1 cellular context compared by ENCODE assay signal in genomic region chr17:59702304-59702703, GRCh38.
TF ChIP-seq lines count a peak whose summit lies in the region.

No MANE protein-coding gene starts in this region.

TF ChIP-seq in K562, 482 proteins besides CTCF, POLR2A, EP300 and RAD21 (continues in another document):
- no peak for TF ChIP-seq XRCC4 (IDR thresholded peaks at IDR 0.05; ENCODE audit: extremely low read depth, insufficient read depth, insufficient read length)
- peak; percentile 95 for TF ChIP-seq TCF3 (CRISPR knock-in tag; IDR thresholded peaks at IDR 0.05)
- no peak for TF ChIP-seq NR2F6 (CRISPR knock-in tag; IDR thresholded peaks at IDR 0.05)
- 0 out of 2 replicates have a peak, but pooled peaks have one; percentile 39 for TF ChIP-seq HDAC2 (IDR thresholded peaks at IDR 0.05)
- TF ChIP-seq DPF2 (IDR thresholded peaks at IDR 0.05), result peak; percentile 91
- TF ChIP-seq KDM4B (IDR thresholded peaks at IDR 0.05; ENCODE audit: borderline replicate concordance in 2 of 2, low read depth in 1 of 2), result no peak
- TF ChIP-seq SIN3A (IDR thresholded peaks at IDR 0.05; ENCODE audit: borderline replicate concordance in 2 of 2, control insufficient read depth in 1 of 2, low read depth in 2 of 2, low read length in 2 of 2), result no peak
- no peak for TF ChIP-seq ZNF766 (CRISPR knock-in tag; conservative IDR thresholded peaks at IDR 0.05)
- TF ChIP-seq CCNT2 (IDR thresholded peaks at IDR 0.05; ENCODE audit: borderline replicate concordance, extremely low read depth, insufficient read length, low read depth, low read length), result peak; percentile 65
- no peak for TF ChIP-seq ZNF146 (CRISPR knock-in tag; IDR thresholded peaks at IDR 0.05; ENCODE audit: unreplicated experiment)
- TF ChIP-seq RFX5 (IDR thresholded peaks at IDR 0.05; ENCODE audit: low read depth, low read length), result no peak
- TF ChIP-seq FOXK2 (conservative IDR thresholded peaks at IDR 0.05 in 1 of 2, IDR thresholded peaks at IDR 0.05 in 1 of 2; ENCODE audit: low read depth in 2 of 2), result no peak
- peak; percentile 50; the same call in 1 of the 2 replicates for TF ChIP-seq BCOR (IDR thresholded peaks at IDR 0.05)
- TF ChIP-seq ZBTB1 (CRISPR knock-in tag; IDR thresholded peaks at IDR 0.05; ENCODE audit: borderline replicate concordance, low read depth), result no peak
- peak; percentile 56; the same call in 1 of the 2 replicates for TF ChIP-seq SMAD4 (CRISPR knock-in tag; conservative IDR thresholded peaks at IDR 0.05)
- TF ChIP-seq THRB (CRISPR knock-in tag; conservative IDR thresholded peaks at IDR 0.05), result no peak
- TF ChIP-seq ARID1B (IDR thresholded peaks at IDR 0.05), result peak; percentile 96
- TF ChIP-seq ZNF311 (CRISPR knock-in tag; IDR thresholded peaks at IDR 0.05), result no peak
- no peak for TF ChIP-seq ZBTB8A (IDR thresholded peaks at IDR 0.05; ENCODE audit: partially characterized antibody)
- TF ChIP-seq KHSRP (IDR thresholded peaks at IDR 0.05), result peak; percentile 30; the same call in 1 of the 2 replicates
- no peak for TF ChIP-seq NFRKB (IDR thresholded peaks at IDR 0.05; ENCODE audit: low read depth)
- no peak for TF ChIP-seq CTCFL (IDR thresholded peaks at IDR 0.05; ENCODE audit: borderline replicate concordance, insufficient read depth, low read depth, low read length, poor library complexity, severe bottlenecking)
- no peak for TF ChIP-seq BHLHE40 (IDR thresholded peaks at IDR 0.05; ENCODE audit: low read length)
- TF ChIP-seq RCOR1 (IDR thresholded peaks at IDR 0.05; ENCODE audit: borderline replicate concordance in 1 of 2, low read depth in 2 of 2, low read length in 2 of 2), result peak; percentile 51 to 62; a peak in 2 of 4 replicates
- TF ChIP-seq ZNF184 (CRISPR knock-in tag; IDR thresholded peaks at IDR 0.05), result no peak
- peak; percentile 65 for TF ChIP-seq HDAC3 (IDR thresholded peaks at IDR 0.05; ENCODE audit: borderline replicate concordance, partially characterized antibody)
- TF ChIP-seq MLLT1 (IDR thresholded peaks at IDR 0.05), result no peak
- no peak for TF ChIP-seq SRSF9 (IDR thresholded peaks at IDR 0.05; ENCODE audit: borderline replicate concordance, low read depth, low read length)
- no peak for TF ChIP-seq ZNF41 (CRISPR knock-in tag; conservative IDR thresholded peaks at IDR 0.05)
- TF ChIP-seq TAF1 (IDR thresholded peaks at IDR 0.05; ENCODE audit: control insufficient read depth, extremely low read depth, insufficient read depth, low read length, severe bottlenecking), result peak; percentile 45
- TF ChIP-seq TAL1 (IDR thresholded peaks at IDR 0.05), result peak; percentile 96
- no peak for TF ChIP-seq WHSC1 (IDR thresholded peaks at IDR 0.05; ENCODE audit: low read length)
- no peak for TF ChIP-seq CUX1 (CRISPR knock-in tag; IDR thresholded peaks at IDR 0.05)
- TF ChIP-seq HSF4 (CRISPR knock-in tag; IDR thresholded peaks at IDR 0.05; ENCODE audit: borderline replicate concordance), result no peak
- TF ChIP-seq RNF2 (IDR thresholded peaks at IDR 0.05), result peak; percentile 53; the same call in 1 of the 2 replicates
- TF ChIP-seq NFATC3 (IDR thresholded peaks at IDR 0.05), result no peak
- TF ChIP-seq FOXM1 (IDR thresholded peaks at IDR 0.05; ENCODE audit: low read depth), result peak; percentile 71
- TF ChIP-seq FOXM1 (CRISPR knock-in tag; IDR thresholded peaks at IDR 0.05; ENCODE audit: low read depth), result no peak
- TF ChIP-seq ESRRA (IDR thresholded peaks at IDR 0.05; ENCODE audit: borderline replicate concordance, low read depth), result no peak
- TF ChIP-seq NFIC (IDR thresholded peaks at IDR 0.05), result peak; percentile 84
- TF ChIP-seq L3MBTL2 (IDR thresholded peaks at IDR 0.05), result peak; percentile 22; the same call in 1 of the 2 replicates
- TF ChIP-seq MNT (conservative IDR thresholded peaks at IDR 0.05), result peak; percentile 19 to 43; a peak in 1 of 4 replicates
- TF ChIP-seq SMARCE1 (IDR thresholded peaks at IDR 0.05), result peak; percentile 87
- TF ChIP-seq ETV6 (IDR thresholded peaks at IDR 0.05; ENCODE audit: borderline replicate concordance in 1 of 2, low read depth in 2 of 2, low read length in 1 of 2), result peak in 1 of 2 experiments; percentile 41; a peak in 1 of 4 replicates
- no peak for TF ChIP-seq ETV6 (CRISPR knock-in tag; IDR thresholded peaks at IDR 0.05; ENCODE audit: borderline replicate concordance)
- peak; percentile 44; the same call in 1 of the 2 replicates for TF ChIP-seq MYNN (IDR thresholded peaks at IDR 0.05)
- no peak for TF ChIP-seq MYNN (CRISPR knock-in tag; IDR thresholded peaks at IDR 0.05)
- peak; percentile 50; the same call in 1 of the 2 replicates for TF ChIP-seq CREB1 (IDR thresholded peaks at IDR 0.05)
- TF ChIP-seq CREB1 (CRISPR knock-in tag; IDR thresholded peaks at IDR 0.05), result no peak
- TF ChIP-seq SMAD1 (IDR thresholded peaks at IDR 0.05; ENCODE audit: low read depth, low read length, partially characterized antibody), result no peak
- peak; percentile 88 for TF ChIP-seq STAT5A (IDR thresholded peaks at IDR 0.05; ENCODE audit: borderline replicate concordance, low read length)
- TF ChIP-seq ARID3A (IDR thresholded peaks at IDR 0.05; ENCODE audit: borderline replicate concordance, low read depth, low read length), result peak; percentile 44; the same call in 1 of the 2 replicates
- no peak for TF ChIP-seq MAFK (IDR thresholded peaks at IDR 0.05; ENCODE audit: low read length)
- TF ChIP-seq ZNF24 (IDR thresholded peaks at IDR 0.05), result 0 out of 2 replicates have a peak, but pooled peaks have one; percentile 35
- TF ChIP-seq ZKSCAN3 (CRISPR knock-in tag; IDR thresholded peaks at IDR 0.05), result no peak
- no peak for TF ChIP-seq RBM34 (IDR thresholded peaks at IDR 0.05; ENCODE audit: borderline replicate concordance, insufficient read depth, low read length)
- peak; percentile 97 for TF ChIP-seq TEAD4 (IDR thresholded peaks at IDR 0.05; ENCODE audit: low read length)
- no peak for TF ChIP-seq TEAD4 (CRISPR knock-in tag; IDR thresholded peaks at IDR 0.05; ENCODE audit: borderline replicate concordance)
- no peak for TF ChIP-seq SLC30A9 (CRISPR knock-in tag; IDR thresholded peaks at IDR 0.05)
- TF ChIP-seq KAT7 (CRISPR knock-in tag; IDR thresholded peaks at IDR 0.05; ENCODE audit: borderline replicate concordance), result peak; percentile 26; the same call in 1 of the 2 replicates
